In the genomic region with DNA sequence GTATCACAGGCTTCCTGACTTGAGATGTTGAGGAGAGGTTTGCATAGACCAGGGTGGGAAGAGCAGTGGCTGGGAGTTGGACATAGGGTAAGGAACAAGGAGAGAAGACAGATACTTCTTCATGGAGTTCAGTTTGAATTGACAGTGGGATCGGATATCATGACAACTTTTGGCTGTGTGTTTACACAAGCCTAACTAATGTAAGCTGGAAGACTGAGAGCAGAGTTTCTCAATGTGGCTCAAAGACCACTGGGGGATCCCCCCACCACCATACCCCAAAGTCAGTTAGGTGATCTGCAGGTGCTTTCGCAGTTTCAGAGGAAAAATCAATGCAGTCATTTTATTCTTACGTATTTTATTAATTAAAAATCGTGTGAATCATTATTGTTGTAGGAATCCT, we compare ENCODE assay signal across 18 cellular contexts.
DNase-seq lines count a peak whose midpoint lies in the region; ATAC-seq and TF ChIP-seq lines count a peak whose summit lies in the region.
"Had no signal": no experiment of that assay in that cellular context is flagged by ENCODE, and none has a peak within 500 bp of the region (broad histone marks: within the 10 kb centered on the region; RNA-seq: fewer than 3 reads in every experiment).

No MANE protein-coding gene starts in this region.

- H3K4me2 ChIP-seq in IMR-90 (ENCODE audit: low read depth, low read length) (no peak overlapping the region), mesenchymal stem cell (ENCODE audit: low read length, poor library complexity, severe bottlenecking) (no peak overlapping the region)

- no peak overlapping the region for H3K14ac ChIP-seq in IMR-90 (replicated peaks; ENCODE audit: low read depth, low read length)
- no peak overlapping the region for H3K14ac ChIP-seq in mesenchymal stem cell (ENCODE audit: low read length in 2 of 2)

- peak overlapping the region; percentile 4 for H3K27ac Mint-ChIP-seq in activated naive CD4-positive, alpha-beta T cell treated with anti-CD3 and anti-CD28 coated beads, Interleukin-2, amount 50 U/mL, for 24 hours
- no peak overlapping the region for H3K27ac Mint-ChIP-seq in activated naive CD4-positive, alpha-beta T cell treated with anti-CD3 and anti-CD28 coated beads for 36 hours
- H3K27ac Mint-ChIP-seq: CD4-positive, alpha-beta T cell had no signal

- H3K36me3 Mint-ChIP-seq in activated naive CD4-positive, alpha-beta T cell treated with anti-CD3 and anti-CD28 coated beads, Interleukin-2, amount 50 U/mL, for 24 hours = peaks cover 6% of the 10 kb centered on the region
- no peaks in the 10 kb centered on the region for H3K36me3 Mint-ChIP-seq in activated naive CD4-positive, alpha-beta T cell treated with anti-CD3 and anti-CD28 coated beads for 36 hours (ENCODE audit: low read depth)

- dilution Hi-C loops in IMR-90 (cut with HindIII; ENCODE audit: low sequenced_read_pairs, unreplicated experiment) = no loop called here

- DNase-seq in activated naive CD4-positive, alpha-beta T cell treated with anti-CD3 and anti-CD28 coated beads for 36 hours = no peak
- no peak for DNase-seq in IMR-90
- DNase-seq in mesenchymal stem cell = no peak
- no peak for DNase-seq in SKM-1 treated with dmso at 0.1 percent for 144 hours (lab: John Stamatoyannopoulos, UW; ENCODE audit: unreplicated experiment)
- DNase-seq: ACHN; BE2C; C1 segment of cervical spinal cord; Caco-2; CD4-positive, alpha-beta T cell; DMS153; DND-41; EL; GM23248 had no signal

- H3K4me1 ChIP-seq in IMR-90 (ENCODE audit: control insufficient read depth, insufficient read depth, low read length) = peaks cover 12% of the 10 kb centered on the region
- peaks cover 8% of the 10 kb centered on the region for H3K4me1 ChIP-seq in mesenchymal stem cell (ENCODE audit: control insufficient read depth, insufficient read depth, low read depth, low read length)
- H3K4me1 ChIP-seq: HAP-1 had no signal

- no peak for ATAC-seq in IMR-90 (ENCODE audit: low read depth)
- no peak for ATAC-seq in GM19023 (IDR thresholded peaks at IDR 0.05; ENCODE audit: unreplicated experiment)
- ATAC-seq: GM12878, K562 had no signal

- H3K4me3 Mint-ChIP-seq in activated naive CD4-positive, alpha-beta T cell treated with anti-CD3 and anti-CD28 coated beads, Interleukin-2, amount 50 U/mL, for 24 hours = no peak overlapping the region
- no peak overlapping the region for H3K4me3 Mint-ChIP-seq in activated naive CD4-positive, alpha-beta T cell treated with anti-CD3 and anti-CD28 coated beads for 36 hours
- H3K4me3 Mint-ChIP-seq: CD4-positive, alpha-beta T cell had no signal

- H3K4ac ChIP-seq in IMR-90 (ENCODE audit: low read depth, low read length) (no peak overlapping the region), mesenchymal stem cell (ENCODE audit: low read depth in 1 of 2, low read length in 2 of 2) (no peak overlapping the region)

- H2AK5ac ChIP-seq in IMR-90 (ENCODE audit: low read depth, low read length) (peak overlapping the region; percentile 34; the same call in 1 of the 2 replicates), mesenchymal stem cell (ENCODE audit: low read length, severe bottlenecking) (peak overlapping the region; percentile 6)

- H2BK15ac ChIP-seq in IMR-90 (ENCODE audit: low read depth, low read length) (no peak overlapping the region), mesenchymal stem cell (ENCODE audit: low read depth, poor library complexity, severe bottlenecking) (no peak overlapping the region)

- H3K23ac ChIP-seq in IMR-90 (ENCODE audit: low read depth, low read length) (no peak overlapping the region), mesenchymal stem cell (ENCODE audit: low read length in 2 of 2) (no peak overlapping the region)

- CTCF ChIA-PET in activated naive CD4-positive, alpha-beta T cell treated with anti-CD3 and anti-CD28 coated beads for 36 hours (lab: Charles Lee) = no interaction called here
- CTCF ChIA-PET in IMR-90 (lab: Yijun Ruan, JAX) = interaction anchor here (0.7 to 1.1 kb wide), 2 partner anchors 13 to 16 kb away, joined by 3 read pairs; no protein-coding TSS in a partner anchor

- H2BK120ac ChIP-seq in IMR-90 (ENCODE audit: low read depth, low read length) (no peak overlapping the region), mesenchymal stem cell (ENCODE audit: low read depth, low read length) (no peak overlapping the region)

- H2AK9ac ChIP-seq in IMR-90 (replicated peaks; ENCODE audit: low read depth, low read length, poor library complexity) = no peak overlapping the region

- no peak overlapping the region for H4K8ac ChIP-seq in IMR-90 (ENCODE audit: low read depth in 2 of 2, low read length in 2 of 2)
- H4K8ac ChIP-seq in mesenchymal stem cell (ENCODE audit: low read length) = no peak overlapping the region

- H3K4me3 ChIP-seq in IMR-90 (ENCODE audit: insufficient read depth, low read depth, low read length) (no peak overlapping the region), mesenchymal stem cell (ENCODE audit: insufficient read depth in 1 of 2, low read depth in 1 of 2, low read length in 2 of 2) (no peak overlapping the region)
- H3K4me3 ChIP-seq: GM12878, GM23248, HAP-1, K562 had no signal

- TF ChIP-seq POLR2A in IMR-90 (IDR thresholded peaks at IDR 0.05; ENCODE audit: low read depth, low read length) = no peak

- H2BK12ac ChIP-seq in mesenchymal stem cell (ENCODE audit: low read length in 2 of 2) = no peak overlapping the region

- H3K9me3 Mint-ChIP-seq in activated naive CD4-positive, alpha-beta T cell treated with anti-CD3 and anti-CD28 coated beads, Interleukin-2, amount 50 U/mL, for 24 hours = no peaks in the 10 kb centered on the region
- no peaks in the 10 kb centered on the region for H3K9me3 Mint-ChIP-seq in activated naive CD4-positive, alpha-beta T cell treated with anti-CD3 and anti-CD28 coated beads for 36 hours
- H3K9me3 Mint-ChIP-seq: CD4-positive, alpha-beta T cell had no signal

- no CpG with 5 or more reads among the region's 4 CpGs for WGBS in IMR-90 (ENCODE audit: extremely low coverage in 2 of 2, insufficient read length in 1 of 2), 2 experiments
- WGBS in mesenchymal stem cell = 86% methylated on average over 1 of the region's 4 CpGs

- no TSS peak for BruUV-seq in IMR-90 (replicated peaks; lab: Mats Ljungman, UMichigan)

- H3K27ac ChIP-seq in IMR-90 (ENCODE audit: insufficient read depth, low read length) (no peak overlapping the region), mesenchymal stem cell (ENCODE audit: low read length, poor library complexity, severe bottlenecking) (no peak overlapping the region)
- H3K27ac ChIP-seq: GM23248 had no signal

- H3K18ac ChIP-seq in IMR-90 (ENCODE audit: low read depth, low read length) (no peak overlapping the region), mesenchymal stem cell (ENCODE audit: low read depth in 1 of 2, low read length in 2 of 2) (no peak overlapping the region)

- H3K9me3 ChIP-seq in IMR-90 (ENCODE audit: control insufficient read depth, insufficient read depth, low read length) = no peaks in the 10 kb centered on the region
- no peaks in the 10 kb centered on the region for H3K9me3 ChIP-seq in mesenchymal stem cell (ENCODE audit: control insufficient read depth, low read length)
- H3K9me3 ChIP-seq: BE2C, Caco-2, HAP-1 had no signal

- H3K27me3 ChIP-seq in IMR-90 (ENCODE audit: control insufficient read depth, insufficient read depth, low read length) (no peaks in the 10 kb centered on the region), mesenchymal stem cell (ENCODE audit: control insufficient read depth in 1 of 2, insufficient read depth in 1 of 2, low read length in 2 of 2) (no peaks in the 10 kb centered on the region)
- H3K27me3 ChIP-seq: BE2C had no signal

- H4K91ac ChIP-seq in IMR-90 (ENCODE audit: insufficient read depth, low read depth, low read length) = no peak overlapping the region
- no peak overlapping the region for H4K91ac ChIP-seq in mesenchymal stem cell (ENCODE audit: low read length)

- peaks cover 5% of the 10 kb centered on the region; the same call in 1 of the 2 replicates for H3K9me1 ChIP-seq in IMR-90 (ENCODE audit: insufficient read depth, low read length)

- H3K4me1 Mint-ChIP-seq in activated naive CD4-positive, alpha-beta T cell treated with anti-CD3 and anti-CD28 coated beads, Interleukin-2, amount 50 U/mL, for 24 hours = peaks cover 4% of the 10 kb centered on the region
- H3K4me1 Mint-ChIP-seq in activated naive CD4-positive, alpha-beta T cell treated with anti-CD3 and anti-CD28 coated beads for 36 hours (ENCODE audit: low read depth) = peaks cover 4% of the 10 kb centered on the region

- H4K20me1 ChIP-seq in IMR-90 (ENCODE audit: insufficient read depth, low read length) = no peaks in the 10 kb centered on the region

- H3K36me3 ChIP-seq in IMR-90 (ENCODE audit: control insufficient read depth, insufficient read depth, low read length) (peaks cover 1% of the 10 kb centered on the region; the same call in 1 of the 2 replicates), mesenchymal stem cell (ENCODE audit: control insufficient read depth in 1 of 2, insufficient read depth in 2 of 2, low read depth in 1 of 2, low read length in 2 of 2) (no peaks in the 10 kb centered on the region)
- H3K36me3 ChIP-seq: BE2C, HAP-1 had no signal

- H4K5ac ChIP-seq in IMR-90 (ENCODE audit: low read depth, low read length) = no peak overlapping the region

- H2AFZ ChIP-seq in IMR-90 (replicated peaks; ENCODE audit: low read length, poor library complexity) (no peak overlapping the region), mesenchymal stem cell (ENCODE audit: low read depth, low read length) (no peak overlapping the region)
- H2AFZ ChIP-seq: GM23248 had no signal

- in situ Hi-C loops in IMR-90 (cut with MboI; ENCODE audit: low sequenced_read_pairs) = no loop called here

- no peak for TF ChIP-seq CTCF in IMR-90 (conservative IDR thresholded peaks at IDR 0.05; ENCODE audit: low read depth, low read length)

- no peak overlapping the region for H3K9ac ChIP-seq in IMR-90 (ENCODE audit: low read depth, low read length)
- no peak overlapping the region for H3K9ac ChIP-seq in mesenchymal stem cell (ENCODE audit: low read length)
- H3K9ac ChIP-seq: GM23248 had no signal

- H2BK5ac ChIP-seq in IMR-90 (ENCODE audit: low read depth, low read length, poor library complexity, severe bottlenecking) (no peak overlapping the region), mesenchymal stem cell (ENCODE audit: low read depth, low read length, poor library complexity, severe bottlenecking) (no peak overlapping the region)

- H3K56ac ChIP-seq in IMR-90 (ENCODE audit: extremely low read depth, insufficient read depth, low read length) = no peak overlapping the region

- 0 out of 4 replicates have a peak, but pooled peaks cover 0 to 8% of the 10 kb centered on the region in 2 experiments for H3K79me1 ChIP-seq in IMR-90 (ENCODE audit: low read depth in 1 of 2, low read length in 2 of 2)
- H3K79me1 ChIP-seq in mesenchymal stem cell (replicated peaks; ENCODE audit: low read length, poor library complexity, severe bottlenecking) = peaks cover 15% of the 10 kb centered on the region

- POLR2A ChIA-PET in IMR-90 (lab: Charles Lee; ENCODE audit: unreplicated experiment) = no interaction called here

- no peaks in the 10 kb centered on the region for H3K27me3 Mint-ChIP-seq in activated naive CD4-positive, alpha-beta T cell treated with anti-CD3 and anti-CD28 coated beads, Interleukin-2, amount 50 U/mL, for 24 hours
- H3K27me3 Mint-ChIP-seq in activated naive CD4-positive, alpha-beta T cell treated with anti-CD3 and anti-CD28 coated beads for 36 hours (ENCODE audit: low read depth) = no peaks in the 10 kb centered on the region
- H3K27me3 Mint-ChIP-seq: CD4-positive, alpha-beta T cell had no signal

- H2BK20ac ChIP-seq in IMR-90 (ENCODE audit: low read depth, low read length) = peak overlapping the region; percentile 35; the same call in 1 of the 2 replicates

- no peak for TF ChIP-seq RAD21 in IMR-90 (IDR thresholded peaks at IDR 0.05; ENCODE audit: low read length)

- intact Hi-C loops in activated naive CD4-positive, alpha-beta T cell treated with anti-CD3 and anti-CD28 coated beads for 36 hours (cut with micrococcal nuclease) = no loop called here
- intact Hi-C loops in IMR-90 (cut with micrococcal nuclease) = no loop called here
